Comparison of ENCODE assay signal across 1 cellular context in genomic region chr1:230212405-230212936, GRCh38.
A peak's percentile ranks its signal among the peaks of the same experiment; 100 is the strongest.
TF ChIP-seq lines count a peak whose summit lies in the region.

No MANE protein-coding gene starts in this region.

TF ChIP-seq in GM12878, 131 proteins besides CTCF, POLR2A, EP300 and RAD21 (continued from another document and continues in another):
- TF ChIP-seq CUX1 (IDR thresholded peaks at IDR 0.05; ENCODE audit: insufficient replicate concordance, low read depth, low read length) (no peak), MTA2 (IDR thresholded peaks at IDR 0.05; ENCODE audit: low read depth) (peak; percentile 47; the same call in 1 of the 2 replicates), GATAD2B (conservative IDR thresholded peaks at IDR 0.05; ENCODE audit: low read depth) (0 out of 2 replicates have a peak, but pooled peaks have one; percentile 20), NFXL1 (IDR thresholded peaks at IDR 0.05; ENCODE audit: borderline replicate concordance) (no peak), ASH2L (IDR thresholded peaks at IDR 0.05; ENCODE audit: borderline replicate concordance, low read depth) (no peak), ZNF24 (IDR thresholded peaks at IDR 0.05) (0 out of 2 replicates have a peak, but pooled peaks have one; percentile 8), ETV6 (conservative IDR thresholded peaks at IDR 0.05 in 1 of 2, IDR thresholded peaks at IDR 0.05 in 1 of 2; ENCODE audit: borderline replicate concordance in 1 of 2, low read depth in 1 of 2) (peak in 1 of 2 experiments; percentile 53; a peak in 1 of 4 replicates), ZNF217 (IDR thresholded peaks at IDR 0.05) (0 out of 2 replicates have a peak, but pooled peaks have one; percentile 50), NFIC (IDR thresholded peaks at IDR 0.05; ENCODE audit: low read depth, low read length) (peak; percentile 73), MEF2B (IDR thresholded peaks at IDR 0.05; ENCODE audit: partially characterized antibody, poor library complexity, severe bottlenecking) (peak; percentile 78), WRNIP1 (IDR thresholded peaks at IDR 0.05; ENCODE audit: borderline replicate concordance, low read depth, low read length) (0 out of 2 replicates have a peak, but pooled peaks have one; percentile 40), HSF1 (IDR thresholded peaks at IDR 0.05; ENCODE audit: low read depth, low read length) (no peak), SMC3 (IDR thresholded peaks at IDR 0.05; ENCODE audit: borderline replicate concordance, low read length) (0 out of 2 replicates have a peak, but pooled peaks have one; percentile 10), YY1 (IDR thresholded peaks at IDR 0.05; ENCODE audit: low read depth, low read length) (0 out of 2 replicates have a peak, but pooled peaks have one; percentile 16), RELB (IDR thresholded peaks at IDR 0.05; ENCODE audit: low read depth) (peak; percentile 95), CHD2 (IDR thresholded peaks at IDR 0.05; ENCODE audit: borderline replicate concordance, low read depth, low read length) (no peak), STAT1 (conservative IDR thresholded peaks at IDR 0.05) (0 out of 2 replicates have a peak, but pooled peaks have one; percentile 25), HDGF (IDR thresholded peaks at IDR 0.05) (no peak), IKZF2 (IDR thresholded peaks at IDR 0.05) (peak; percentile 60 to 71), EZH2 (IDR thresholded peaks at IDR 0.05; ENCODE audit: borderline replicate concordance, control insufficient read depth, low read depth, low read length) (no peak), ATF7 (IDR thresholded peaks at IDR 0.05; ENCODE audit: low read depth) (peak; percentile 71), SPI1 (IDR thresholded peaks at IDR 0.05; ENCODE audit: borderline replicate concordance, insufficient read depth, low read depth, low read length) (peak; percentile 68), RB1 (IDR thresholded peaks at IDR 0.05; ENCODE audit: borderline replicate concordance) (no peak), RUNX3 (IDR thresholded peaks at IDR 0.05; ENCODE audit: low read length) (peak; percentile 96), PKNOX1 (IDR thresholded peaks at IDR 0.05) (peak; percentile 93), FOS (IDR thresholded peaks at IDR 0.05; ENCODE audit: borderline replicate concordance, extremely low read depth, insufficient read length) (no peak), PAX5 (IDR thresholded peaks at IDR 0.05; ENCODE audit: borderline replicate concordance, low read depth, low read length) (peak; percentile 74; the same call in 1 of the 2 replicates), CBFB (IDR thresholded peaks at IDR 0.05; ENCODE audit: low read depth) (peak; percentile 70; the same call in 1 of the 2 replicates)
- TF ChIP-seq, protein P1, sequence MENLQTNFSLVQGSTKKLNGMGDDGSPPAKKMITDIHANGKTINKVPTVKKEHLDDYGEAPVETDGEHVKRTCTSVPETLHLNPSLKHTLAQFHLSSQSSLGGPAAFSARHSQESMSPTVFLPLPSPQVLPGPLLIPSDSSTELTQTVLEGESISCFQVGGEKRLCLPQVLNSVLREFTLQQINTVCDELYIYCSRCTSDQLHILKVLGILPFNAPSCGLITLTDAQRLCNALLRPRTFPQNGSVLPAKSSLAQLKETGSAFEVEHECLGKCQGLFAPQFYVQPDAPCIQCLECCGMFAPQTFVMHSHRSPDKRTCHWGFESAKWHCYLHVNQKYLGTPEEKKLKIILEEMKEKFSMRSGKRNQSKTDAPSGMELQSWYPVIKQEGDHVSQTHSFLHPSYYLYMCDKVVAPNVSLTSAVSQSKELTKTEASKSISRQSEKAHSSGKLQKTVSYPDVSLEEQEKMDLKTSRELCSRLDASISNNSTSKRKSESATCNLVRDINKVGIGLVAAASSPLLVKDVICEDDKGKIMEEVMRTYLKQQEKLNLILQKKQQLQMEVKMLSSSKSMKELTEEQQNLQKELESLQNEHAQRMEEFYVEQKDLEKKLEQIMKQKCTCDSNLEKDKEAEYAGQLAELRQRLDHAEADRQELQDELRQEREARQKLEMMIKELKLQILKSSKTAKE (IDR thresholded peaks at IDR 0.05; ENCODE audit: low read depth, poor library complexity, severe bottlenecking): peak; percentile 79
- TF ChIP-seq, protein P2, sequence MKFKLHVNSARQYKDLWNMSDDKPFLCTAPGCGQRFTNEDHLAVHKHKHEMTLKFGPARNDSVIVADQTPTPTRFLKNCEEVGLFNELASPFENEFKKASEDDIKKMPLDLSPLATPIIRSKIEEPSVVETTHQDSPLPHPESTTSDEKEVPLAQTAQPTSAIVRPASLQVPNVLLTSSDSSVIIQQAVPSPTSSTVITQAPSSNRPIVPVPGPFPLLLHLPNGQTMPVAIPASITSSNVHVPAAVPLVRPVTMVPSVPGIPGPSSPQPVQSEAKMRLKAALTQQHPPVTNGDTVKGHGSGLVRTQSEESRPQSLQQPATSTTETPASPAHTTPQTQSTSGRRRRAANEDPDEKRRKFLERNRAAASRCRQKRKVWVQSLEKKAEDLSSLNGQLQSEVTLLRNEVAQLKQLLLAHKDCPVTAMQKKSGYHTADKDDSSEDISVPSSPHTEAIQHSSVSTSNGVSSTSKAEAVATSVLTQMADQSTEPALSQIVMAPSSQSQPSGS (IDR thresholded peaks at IDR 0.05; ENCODE audit: low read length): peak; percentile 52; the same call in 1 of the 2 replicates
- TF ChIP-seq, protein P3, sequence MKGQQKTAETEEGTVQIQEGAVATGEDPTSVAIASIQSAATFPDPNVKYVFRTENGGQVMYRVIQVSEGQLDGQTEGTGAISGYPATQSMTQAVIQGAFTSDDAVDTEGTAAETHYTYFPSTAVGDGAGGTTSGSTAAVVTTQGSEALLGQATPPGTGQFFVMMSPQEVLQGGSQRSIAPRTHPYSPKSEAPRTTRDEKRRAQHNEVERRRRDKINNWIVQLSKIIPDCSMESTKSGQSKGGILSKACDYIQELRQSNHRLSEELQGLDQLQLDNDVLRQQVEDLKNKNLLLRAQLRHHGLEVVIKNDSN (IDR thresholded peaks at IDR 0.05; ENCODE audit: borderline replicate concordance, extremely low read length, insufficient read depth, low read depth, low read length): no peak
- TF ChIP-seq, protein P4, sequence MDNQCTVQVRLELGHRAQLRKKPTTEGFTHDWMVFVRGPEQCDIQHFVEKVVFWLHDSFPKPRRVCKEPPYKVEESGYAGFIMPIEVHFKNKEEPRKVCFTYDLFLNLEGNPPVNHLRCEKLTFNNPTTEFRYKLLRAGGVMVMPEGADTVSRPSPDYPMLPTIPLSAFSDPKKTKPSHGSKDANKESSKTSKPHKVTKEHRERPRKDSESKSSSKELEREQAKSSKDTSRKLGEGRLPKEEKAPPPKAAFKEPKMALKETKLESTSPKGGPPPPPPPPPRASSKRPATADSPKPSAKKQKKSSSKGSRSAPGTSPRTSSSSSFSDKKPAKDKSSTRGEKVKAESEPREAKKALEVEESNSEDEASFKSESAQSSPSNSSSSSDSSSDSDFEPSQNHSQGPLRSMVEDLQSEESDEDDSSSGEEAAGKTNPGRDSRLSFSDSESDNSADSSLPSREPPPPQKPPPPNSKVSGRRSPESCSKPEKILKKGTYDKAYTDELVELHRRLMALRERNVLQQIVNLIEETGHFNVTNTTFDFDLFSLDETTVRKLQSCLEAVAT (IDR thresholded peaks at IDR 0.05): peak; percentile 79; the same call in 1 of the 2 replicates
- TF ChIP-seq, protein P5, sequence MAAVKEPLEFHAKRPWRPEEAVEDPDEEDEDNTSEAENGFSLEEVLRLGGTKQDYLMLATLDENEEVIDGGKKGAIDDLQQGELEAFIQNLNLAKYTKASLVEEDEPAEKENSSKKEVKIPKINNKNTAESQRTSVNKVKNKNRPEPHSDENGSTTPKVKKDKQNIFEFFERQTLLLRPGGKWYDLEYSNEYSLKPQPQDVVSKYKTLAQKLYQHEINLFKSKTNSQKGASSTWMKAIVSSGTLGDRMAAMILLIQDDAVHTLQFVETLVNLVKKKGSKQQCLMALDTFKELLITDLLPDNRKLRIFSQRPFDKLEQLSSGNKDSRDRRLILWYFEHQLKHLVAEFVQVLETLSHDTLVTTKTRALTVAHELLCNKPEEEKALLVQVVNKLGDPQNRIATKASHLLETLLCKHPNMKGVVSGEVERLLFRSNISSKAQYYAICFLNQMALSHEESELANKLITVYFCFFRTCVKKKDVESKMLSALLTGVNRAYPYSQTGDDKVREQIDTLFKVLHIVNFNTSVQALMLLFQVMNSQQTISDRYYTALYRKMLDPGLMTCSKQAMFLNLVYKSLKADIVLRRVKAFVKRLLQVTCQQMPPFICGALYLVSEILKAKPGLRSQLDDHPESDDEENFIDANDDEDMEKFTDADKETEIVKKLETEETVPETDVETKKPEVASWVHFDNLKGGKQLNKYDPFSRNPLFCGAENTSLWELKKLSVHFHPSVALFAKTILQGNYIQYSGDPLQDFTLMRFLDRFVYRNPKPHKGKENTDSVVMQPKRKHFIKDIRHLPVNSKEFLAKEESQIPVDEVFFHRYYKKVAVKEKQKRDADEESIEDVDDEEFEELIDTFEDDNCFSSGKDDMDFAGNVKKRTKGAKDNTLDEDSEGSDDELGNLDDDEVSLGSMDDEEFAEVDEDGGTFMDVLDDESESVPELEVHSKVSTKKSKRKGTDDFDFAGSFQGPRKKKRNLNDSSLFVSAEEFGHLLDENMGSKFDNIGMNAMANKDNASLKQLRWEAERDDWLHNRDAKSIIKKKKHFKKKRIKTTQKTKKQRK (IDR thresholded peaks at IDR 0.05; ENCODE audit: low read depth, low read length): no peak
